9 cellular contexts compared by ENCODE assay signal in genomic region chr18:36942264-36942663, GRCh38.
DNase-seq lines count a peak whose midpoint lies in the region; ATAC-seq and TF ChIP-seq lines count a peak whose summit lies in the region.
"Had no signal": no experiment of that assay in that cellular context is flagged by ENCODE, and none has a peak within 500 bp of the region (broad histone marks: within the 10 kb centered on the region; RNA-seq: fewer than 3 reads in every experiment).

No MANE protein-coding gene starts in this region.

- H3K4me1 ChIP-seq in left ventricle myocardium inferior (no peaks in the 10 kb centered on the region), heart left ventricle (no peaks in the 10 kb centered on the region)

- H3K4me3 ChIP-seq in left ventricle myocardium inferior (no peak overlapping the region), heart left ventricle (no peak overlapping the region)

- no peak for DNase-seq in left ventricle myocardium inferior
- DNase-seq in heart left ventricle = no peak
- DNase-seq in RKO (ENCODE audit: low spot score) = peak; percentile 57
- DNase-seq in germinal center (ENCODE audit: low spot score) = peak; percentile 51
- no peak for DNase-seq in activated CD8-positive, alpha-beta memory T cell treated with anti-CD3 and anti-CD28 coated beads, Interleukin-2, amount 10 ng/mL, durations not matched to agents 7 days and 5 days
- no peak for DNase-seq in midbrain (lab: John Stamatoyannopoulos, UW)
- no peak for DNase-seq in activated CD8-positive, alpha-beta memory T cell treated with anti-CD3 and anti-CD28 coated beads, Interleukin-2, amount 50 U/mL, for 48 hours

- no peaks in the 10 kb centered on the region for H3K4me1 Mint-ChIP-seq in activated CD8-positive, alpha-beta memory T cell treated with anti-CD3 and anti-CD28 coated beads, Interleukin-2, amount 10 ng/mL, durations not matched to agents 7 days and 5 days

- intact Hi-C loops in left ventricle myocardium inferior (cut with micrococcal nuclease) = no loop called here
- intact Hi-C loops in heart left ventricle (cut with DNase I) = no loop called here

- H3K36me3 ChIP-seq in left ventricle myocardium inferior = peaks cover 1% of the 10 kb centered on the region
- H3K36me3 ChIP-seq in heart left ventricle = no peaks in the 10 kb centered on the region

- peaks cover 4% of the 10 kb centered on the region for H3K9me3 Mint-ChIP-seq in activated CD8-positive, alpha-beta memory T cell treated with anti-CD3 and anti-CD28 coated beads, Interleukin-2, amount 10 ng/mL, durations not matched to agents 7 days and 5 days (ENCODE audit: low read depth)

- no peak overlapping the region for H3K27ac Mint-ChIP-seq in activated CD8-positive, alpha-beta memory T cell treated with anti-CD3 and anti-CD28 coated beads, Interleukin-2, amount 10 ng/mL, durations not matched to agents 7 days and 5 days
- H3K27ac Mint-ChIP-seq: stimulated activated naive CD8-positive, alpha-beta T cell treated with anti-CD3 and anti-CD28 coated beads, Interleukin-15, Interleukin-2, amounts not matched to agents 100 ng/mL and 50 ng/mL, for 24 hours had no signal

- H3K27me3 ChIP-seq in left ventricle myocardium inferior (ENCODE audit: low read depth) (no peaks in the 10 kb centered on the region), heart left ventricle (no peaks in the 10 kb centered on the region)

- peaks cover 24% of the 10 kb centered on the region for H3K9me3 ChIP-seq in left ventricle myocardium inferior (replicated peaks)
- H3K9me3 ChIP-seq in heart left ventricle = peaks cover 0 to 37% (median 7%) of the 10 kb centered on the region in 12 donors

- ATAC-seq in heart left ventricle = no peak
- ATAC-seq in HG03439 (IDR thresholded peaks at IDR 0.05; ENCODE audit: unreplicated experiment) = peak; percentile 66
- no peak for ATAC-seq in activated CD8-positive, alpha-beta memory T cell treated with anti-CD3 and anti-CD28 coated beads, Interleukin-2, amount 10 ng/mL, durations not matched to agents 7 days and 5 days

- CTCF ChIA-PET in activated CD8-positive, alpha-beta memory T cell treated with anti-CD3 and anti-CD28 coated beads, Interleukin-2, amount 10 ng/mL, durations not matched to agents 7 days and 5 days (lab: Charles Lee) = interaction anchor here (1.1 to 1.9 kb wide), 3 partner anchors 25 to 401 kb away, joined by 3 to 7 read pairs (median 5); no protein-coding TSS in a partner anchor

- 62 to 77% (median 72%) methylated on average over 6 of the region's 6 CpGs for WGBS in heart left ventricle, 4 donors

- H3K4me3 Mint-ChIP-seq in activated CD8-positive, alpha-beta memory T cell treated with anti-CD3 and anti-CD28 coated beads, Interleukin-2, amount 10 ng/mL, durations not matched to agents 7 days and 5 days = no peak overlapping the region
- H3K4me3 Mint-ChIP-seq: stimulated activated naive CD8-positive, alpha-beta T cell treated with anti-CD3 and anti-CD28 coated beads, Interleukin-15, Interleukin-2, amounts not matched to agents 100 ng/mL and 50 ng/mL, for 24 hours had no signal

- no peak for TF ChIP-seq POLR2A in heart left ventricle (IDR thresholded peaks at IDR 0.05)

- no peaks in the 10 kb centered on the region for H3K36me3 Mint-ChIP-seq in activated CD8-positive, alpha-beta memory T cell treated with anti-CD3 and anti-CD28 coated beads, Interleukin-2, amount 10 ng/mL, durations not matched to agents 7 days and 5 days

- TF ChIP-seq CTCF in left ventricle myocardium inferior (IDR thresholded peaks at IDR 0.05; ENCODE audit: borderline replicate concordance) = peak; percentile 33
- TF ChIP-seq CTCF in heart left ventricle (IDR thresholded peaks at IDR 0.05) = peak in 5 of 12 donors; percentile 17 to 47 (median 27)

- H3K27ac ChIP-seq in left ventricle myocardium inferior (replicated peaks) (no peak overlapping the region), heart left ventricle (no peak overlapping the region)

- no peaks in the 10 kb centered on the region for H3K27me3 Mint-ChIP-seq in activated CD8-positive, alpha-beta memory T cell treated with anti-CD3 and anti-CD28 coated beads, Interleukin-2, amount 10 ng/mL, durations not matched to agents 7 days and 5 days
- H3K27me3 Mint-ChIP-seq: stimulated activated naive CD8-positive, alpha-beta T cell treated with anti-CD3 and anti-CD28 coated beads, Interleukin-15, Interleukin-2, amounts not matched to agents 100 ng/mL and 50 ng/mL, for 24 hours had no signal

Comparison
In these comparisons a context has a peak if more than half of its experiments do, and no peak if none do; other contexts are left out.
1. DNase-seq: peak in RKO (single experiment) and germinal center (single experiment); none in left ventricle myocardium inferior (single experiment), heart left ventricle (0 of 5), activated CD8-positive, alpha-beta memory T cell treated with anti-CD3 and anti-CD28 coated beads, Interleukin-2, amount 10 ng/mL, durations not matched to agents 7 days and 5 days (single experiment), midbrain (single experiment) and activated CD8-positive, alpha-beta memory T cell treated with anti-CD3 and anti-CD28 coated beads, Interleukin-2, amount 50 U/mL, for 48 hours (single experiment).